In genomic region chr21:25385912-25386474, GRCh38 we compare ENCODE assay signal across 8 cellular contexts.
DNase-seq lines count a peak whose midpoint lies in the region; ATAC-seq, FAIRE-seq and TF ChIP-seq lines count a peak whose summit lies in the region.

No MANE protein-coding gene starts in this region.

- H3K4me2 ChIP-seq in A549 (no peak overlapping the region), H1 (ENCODE audit: insufficient read depth in 1 of 2, low read depth in 2 of 2, low read length in 2 of 2) (no peak overlapping the region; a peak in 1 of 4 replicates), mesenchymal stem cell (ENCODE audit: low read length, poor library complexity, severe bottlenecking) (no peak overlapping the region)

- H2AFZ ChIP-seq in H1 (ENCODE audit: low read length) = peak overlapping the region; percentile 80; the same call in 1 of the 2 replicates
- H2AFZ ChIP-seq in mesenchymal stem cell (ENCODE audit: low read depth, low read length) = no peak overlapping the region

- no peak overlapping the region for H3K4ac ChIP-seq in H1 (replicated peaks; ENCODE audit: insufficient read length, low read depth, low read length)
- H3K4ac ChIP-seq in mesenchymal stem cell (ENCODE audit: low read depth in 1 of 2, low read length in 2 of 2) = no peak overlapping the region

- H2AK5ac ChIP-seq in H1 (ENCODE audit: low read depth, low read length) (no peak overlapping the region), mesenchymal stem cell (ENCODE audit: low read length, severe bottlenecking) (no peak overlapping the region)

- H2BK12ac ChIP-seq in H1 (ENCODE audit: low read depth, low read length) (no peak overlapping the region), mesenchymal stem cell (ENCODE audit: low read length in 2 of 2) (no peak overlapping the region)

- no peaks in the 10 kb centered on the region for H3K79me1 ChIP-seq in H1 (ENCODE audit: low read depth, low read length)
- H3K79me1 ChIP-seq in mesenchymal stem cell (replicated peaks; ENCODE audit: low read length, poor library complexity, severe bottlenecking) = no peaks in the 10 kb centered on the region

- H3K9me3 ChIP-seq in A549 (no peaks in the 10 kb centered on the region), Panc1 (ENCODE audit: control insufficient read depth, insufficient read depth, low read depth, low read length) (no peaks in the 10 kb centered on the region), H1 (ENCODE audit: insufficient read depth in 2 of 2, low read depth in 1 of 2, low read length in 1 of 2) (no peaks in the 10 kb centered on the region), mesenchymal stem cell (ENCODE audit: control insufficient read depth, low read length) (no peaks in the 10 kb centered on the region)

- intact Hi-C loops in Panc1 (cut with micrococcal nuclease; ENCODE audit: unreplicated experiment) = loop anchor here (1.0 to 10.0 kb wide), 2 partner anchors 101 to 490 kb away; no protein-coding TSS in a partner anchor

- H3K36me3 ChIP-seq in Panc1 (ENCODE audit: control insufficient read depth, insufficient read depth, low read length) = no peaks in the 10 kb centered on the region
- no peaks in the 10 kb centered on the region for H3K36me3 ChIP-seq in H1 (ENCODE audit: control insufficient read depth in 2 of 4, insufficient read depth in 4 of 4, low read length in 3 of 4)
- no peaks in the 10 kb centered on the region for H3K36me3 ChIP-seq in mesenchymal stem cell (ENCODE audit: control insufficient read depth in 1 of 2, insufficient read depth in 2 of 2, low read depth in 1 of 2, low read length in 2 of 2)

- no peak overlapping the region for H2BK5ac ChIP-seq in H1 (ENCODE audit: low read depth, low read length)
- no peak overlapping the region for H2BK5ac ChIP-seq in mesenchymal stem cell (ENCODE audit: low read depth, low read length, poor library complexity, severe bottlenecking)

- H2BK20ac ChIP-seq in H1 (ENCODE audit: low read length) = 0 out of 2 replicates have a peak overlapping the region, but pooled peaks have one; percentile 53

- H3K4me1 ChIP-seq in A549 = no peaks in the 10 kb centered on the region
- H3K4me1 ChIP-seq in Panc1 (ENCODE audit: control insufficient read depth, insufficient read depth, low read length) = no peaks in the 10 kb centered on the region
- peaks cover 0 to 3% (median 0%) of the 10 kb centered on the region in 4 experiments; a peak in 2 of 7 replicates for H3K4me1 ChIP-seq in H1 (replicated peaks in 1 of 4; ENCODE audit: control insufficient read depth in 3 of 4, insufficient read depth in 4 of 4, low read length in 3 of 4)
- H3K4me1 ChIP-seq in mesenchymal stem cell (ENCODE audit: control insufficient read depth, insufficient read depth, low read depth, low read length) = no peaks in the 10 kb centered on the region

- peak; percentile 39 to 45; a peak in 3 of 6 replicates for ATAC-seq in A549
- no peak for ATAC-seq in Panc1
- ATAC-seq in GM19452 (IDR thresholded peaks at IDR 0.05; ENCODE audit: unreplicated experiment) = no peak

- TF ChIP-seq EP300 in A549 (IDR thresholded peaks at IDR 0.05) = no peak
- TF ChIP-seq EP300 in H1 (IDR thresholded peaks at IDR 0.05; ENCODE audit: borderline replicate concordance in 1 of 2, low read depth in 2 of 2, low read length in 2 of 2) = no peak

- H3K27ac ChIP-seq in A549 (no peak overlapping the region), Panc1 (ENCODE audit: low read length) (no peak overlapping the region), H1 (ENCODE audit: low read depth, low read length) (no peak overlapping the region), mesenchymal stem cell (ENCODE audit: low read length, poor library complexity, severe bottlenecking) (no peak overlapping the region)

- no peak overlapping the region for H3K56ac ChIP-seq in H1 (replicated peaks; ENCODE audit: insufficient read length, low read depth, low read length)

- TF ChIP-seq RAD21 in A549 (conservative IDR thresholded peaks at IDR 0.05 in 1 of 2, IDR thresholded peaks at IDR 0.05 in 1 of 2) = peak; percentile 55 to 59; a peak in 3 of 5 replicates
- peak; percentile 81 to 87 for TF ChIP-seq RAD21 in H1 (IDR thresholded peaks at IDR 0.05 in 1 of 2, conservative IDR thresholded peaks at IDR 0.05 in 1 of 2; ENCODE audit: low read depth in 2 of 2, low read length in 2 of 2)

- TF ChIP-seq POLR2A in A549 (IDR thresholded peaks at IDR 0.05; ENCODE audit: low read length) = no peak
- TF ChIP-seq POLR2A in H1 (IDR thresholded peaks at IDR 0.05; ENCODE audit: control extremely low read depth in 1 of 2, low read depth in 2 of 2, low read length in 2 of 2) = no peak

- H2BK120ac ChIP-seq in H1 (replicated peaks; ENCODE audit: low read depth, low read length) = no peak overlapping the region
- no peak overlapping the region for H2BK120ac ChIP-seq in mesenchymal stem cell (ENCODE audit: low read depth, low read length)

- TF ChIP-seq CTCF in A549 (IDR thresholded peaks at IDR 0.05) (peak; percentile 42; the same call in 2 of the 3 replicates), GM12872 (IDR thresholded peaks at IDR 0.05; ENCODE audit: insufficient read depth, low read depth, low read length) (peak; percentile 70), Panc1 (IDR thresholded peaks at IDR 0.05) (peak; percentile 73), H1 (IDR thresholded peaks at IDR 0.05; ENCODE audit: control extremely low read depth in 1 of 3, insufficient read depth in 1 of 3, low read depth in 1 of 3, low read length in 3 of 3) (peak in 2 of 3 experiments; percentile 58 to 59; a peak in 2 of 4 replicates)

- CTCF ChIA-PET in A549 (lab: Yijun Ruan, JAX) = interaction anchor here (0.8 to 1.4 kb wide), 3 partner anchors 11 to 26 kb away, joined by 4 to 5 read pairs (median 5); no protein-coding TSS in a partner anchor
- CTCF ChIA-PET in Panc1 (lab: Charles Lee) = interaction anchor here (0.7 kb wide), 2 partner anchors 35 to 55 kb away, joined by 3 read pairs; no protein-coding TSS in a partner anchor
- CTCF ChIA-PET in H1 (lab: Charles Lee; ENCODE audit: partially characterized antibody) = interaction anchor here (0.6 to 3.5 kb wide), 22 partner anchors 9 to 1011 kb away, joined by 3 to 40 read pairs (median 3); no protein-coding TSS in a partner anchor

- no peak overlapping the region for H3K23ac ChIP-seq in H1 (ENCODE audit: insufficient read length)
- H3K23ac ChIP-seq in mesenchymal stem cell (ENCODE audit: low read length in 2 of 2) = no peak overlapping the region

- no peak overlapping the region for H3K9ac ChIP-seq in H1 (replicated peaks in 1 of 4; ENCODE audit: extremely low read depth in 1 of 4, low read depth in 3 of 4, low read length in 3 of 4)
- no peak overlapping the region for H3K9ac ChIP-seq in mesenchymal stem cell (ENCODE audit: low read length)

- H4K91ac ChIP-seq in H1 (replicated peaks; ENCODE audit: insufficient read length, low read length) = no peak overlapping the region
- H4K91ac ChIP-seq in mesenchymal stem cell (ENCODE audit: low read length) = no peak overlapping the region

- no peak overlapping the region for H2BK15ac ChIP-seq in H1 (ENCODE audit: low read length)
- H2BK15ac ChIP-seq in mesenchymal stem cell (ENCODE audit: low read depth, poor library complexity, severe bottlenecking) = no peak overlapping the region

- peak; percentile 4 to 57 for DNase-seq in A549 (ENCODE audit: low read depth in 1 of 2, low spot score in 1 of 2)
- peak; percentile 78 for DNase-seq in M059J (ENCODE audit: low read depth)
- peak; percentile 30 for DNase-seq in Panc1 (ENCODE audit: low read depth, low spot score)
- no peak for DNase-seq in H1 (ENCODE audit: low read depth in 1 of 2, low spot score in 2 of 2)
- peak; percentile 45 for DNase-seq in mesenchymal stem cell
- no peak for DNase-seq in stimulated activated CD4-positive, alpha-beta T cell treated with anti-CD3 and anti-CD28 coated beads, Interleukin-1b, Interleukin-23, amount 100 ng/mL, for 48 hours

- H4K20me1 ChIP-seq in H1 (replicated peaks in 1 of 2; ENCODE audit: control insufficient read depth in 1 of 2, insufficient read depth in 2 of 2, low read length in 2 of 2) = no peaks in the 10 kb centered on the region

- H4K8ac ChIP-seq in H1 (ENCODE audit: extremely low read depth, insufficient read depth, low read length) = no peak overlapping the region
- no peak overlapping the region for H4K8ac ChIP-seq in mesenchymal stem cell (ENCODE audit: low read length)

- H3K18ac ChIP-seq in H1 (ENCODE audit: extremely low read depth, low read length) (no peak overlapping the region), mesenchymal stem cell (ENCODE audit: low read depth in 1 of 2, low read length in 2 of 2) (no peak overlapping the region)

- in situ Hi-C loops in Panc1 (cut with HindIII; ENCODE audit: low pct_unique_long_range_greater_than_20kb, low sequenced_read_pairs) = no loop called here

- H3K23me2 ChIP-seq in H1 (ENCODE audit: low read depth, low read length) = no peaks in the 10 kb centered on the region

- no peak overlapping the region for H4K5ac ChIP-seq in H1 (ENCODE audit: insufficient read length, low read depth, low read length)

- no peaks in the 10 kb centered on the region for H3K27me3 ChIP-seq in Panc1 (ENCODE audit: control insufficient read depth, insufficient read depth, low read length)
- H3K27me3 ChIP-seq in H1 (replicated peaks in 1 of 4; ENCODE audit: control insufficient read depth in 3 of 4, extremely low read depth in 1 of 4, insufficient read depth in 3 of 4, low read length in 3 of 4) = no peaks in the 10 kb centered on the region
- no peaks in the 10 kb centered on the region for H3K27me3 ChIP-seq in mesenchymal stem cell (ENCODE audit: control insufficient read depth in 1 of 2, insufficient read depth in 1 of 2, low read length in 2 of 2)

- POLR2A ChIA-PET in A549 (lab: Yijun Ruan, JAX) (no interaction called here), Panc1 (lab: Charles Lee) (interaction anchor here (0.5 kb wide), 1 partner anchor 1368 kb away, joined by 3 read pairs; no protein-coding TSS in a partner anchor), H1 (lab: Charles Lee; ENCODE audit: partially characterized antibody) (no interaction called here)

- FAIRE-seq in A549 (lab: Jason Lieb, UNC) = no peak
- peak; percentile 84 for FAIRE-seq in H1 (lab: Jason Lieb, UNC)

- H3K4me3 ChIP-seq in A549 (no peak overlapping the region), Panc1 (ENCODE audit: low read depth in 2 of 2, low read length in 2 of 2) (no peak overlapping the region), H1 (ENCODE audit: extremely low read depth in 1 of 4, insufficient read depth in 2 of 4, low read depth in 3 of 4, low read length in 4 of 4) (no peak overlapping the region), mesenchymal stem cell (ENCODE audit: insufficient read depth in 1 of 2, low read depth in 1 of 2, low read length in 2 of 2) (no peak overlapping the region)

- H3K79me2 ChIP-seq in H1 (ENCODE audit: control insufficient read depth in 1 of 2, insufficient read depth in 2 of 2, low read length in 2 of 2) = no peaks in the 10 kb centered on the region

- H3K14ac ChIP-seq in H1 (ENCODE audit: insufficient read length) (no peak overlapping the region), mesenchymal stem cell (ENCODE audit: low read length in 2 of 2) (no peak overlapping the region)

- BruUV-seq in Panc1 (replicated peaks; lab: Mats Ljungman, UMichigan) = no TSS peak

- under 1% methylated on average over 8 of the region's 8 CpGs for WGBS in A549 (ENCODE audit: missing lambda C conversion rate)
- WGBS in H1 (ENCODE audit: extremely low coverage in 1 of 2, insufficient coverage in 1 of 2, insufficient read length in 1 of 2, insufficient replicate concordance in 2 of 2, low coverage in 1 of 2, low lambda C conversion rate in 2 of 2, missing lambda C conversion rate in 1 of 2), 2 experiments = 19% methylated on average over 8 of the region's 8 CpGs; no CpG with 5 or more reads in 1 of the 2 experiments
- 3% methylated on average over 6 of the region's 8 CpGs for WGBS in mesenchymal stem cell

Comparison
In these comparisons a context has a peak if more than half of its experiments do, and no peak if none do; other contexts are left out.
1. ATAC-seq: peak in A549 (2 of 2); none in Panc1 (single experiment) and GM19452 (single experiment).
2. DNase-seq: peak in A549 (2 of 2), M059J (single experiment), Panc1 (single experiment) and mesenchymal stem cell (single experiment); none in H1 (0 of 2) and stimulated activated CD4-positive, alpha-beta T cell treated with anti-CD3 and anti-CD28 coated beads, Interleukin-1b, Interleukin-23, amount 100 ng/mL, for 48 hours (single experiment).
3. Of the 18 proteins assayed by ChIP-seq in both H1 and A549: peak only in H1: MAX; only in A549: none; in both: CTCF and RAD21; in neither: 15.
4. Peak in every context shown above with its lines, with median percentiles within 50 percentile points of each other: CTCF ChIP-seq.